ENCODE assay signal across 8 cellular contexts in genomic region chr4:41881931-41882621, GRCh38. TPM values are rescaled to one million over a fixed set of nuclear protein-coding genes. Genes with fewer than 3 reads are reported as not detected.
DNase-seq lines count a peak whose midpoint lies in the region; ATAC-seq and TF ChIP-seq lines count a peak whose summit lies in the region.

No MANE protein-coding gene starts in this region.

- H3K27ac Mint-ChIP-seq in Calu3 (ENCODE audit: unreplicated experiment) (no peak overlapping the region), endothelial cell (ENCODE audit: unreplicated experiment) (no peak overlapping the region), osteocyte (ENCODE audit: unreplicated experiment) (no peak overlapping the region)

- no peaks in the 10 kb centered on the region for H3K9me3 Mint-ChIP-seq in Calu3 (ENCODE audit: low read depth, unreplicated experiment)
- no peaks in the 10 kb centered on the region for H3K9me3 Mint-ChIP-seq in endothelial cell (ENCODE audit: unreplicated experiment)
- no peaks in the 10 kb centered on the region for H3K9me3 Mint-ChIP-seq in osteocyte (ENCODE audit: unreplicated experiment)

- H3K4me1 Mint-ChIP-seq in Calu3 (ENCODE audit: low read depth, unreplicated experiment) (no peaks in the 10 kb centered on the region), endothelial cell (ENCODE audit: unreplicated experiment) (peaks cover 20% of the 10 kb centered on the region), osteocyte (ENCODE audit: unreplicated experiment) (peaks cover 17% of the 10 kb centered on the region)

- CTCF ChIA-PET in Calu3 (lab: Charles Lee): no interaction called here

- no TSS peak for BruUV-seq in Calu3 (replicated peaks; lab: Mats Ljungman, UMichigan)

- no peak for ATAC-seq in HG03159 (IDR thresholded peaks at IDR 0.05; ENCODE audit: unreplicated experiment)
- ATAC-seq in GM18907 (IDR thresholded peaks at IDR 0.05; ENCODE audit: unreplicated experiment): no peak

- TF ChIP-seq CTCF in Calu3 (IDR thresholded peaks at IDR 0.05; ENCODE audit: unreplicated experiment) (no peak), endothelial cell (IDR thresholded peaks at IDR 0.05; ENCODE audit: unreplicated experiment) (no peak), osteocyte (IDR thresholded peaks at IDR 0.05) (no peak)

- H3K36me3 Mint-ChIP-seq in Calu3 (ENCODE audit: insufficient read depth, unreplicated experiment) (peaks cover 13% of the 10 kb centered on the region), endothelial cell (ENCODE audit: low read depth, unreplicated experiment) (peaks cover 4% of the 10 kb centered on the region), osteocyte (ENCODE audit: unreplicated experiment) (no peaks in the 10 kb centered on the region)

- intact Hi-C loops in Calu3 (cut with micrococcal nuclease; ENCODE audit: unreplicated experiment): loop anchor here (10.0 kb wide), 1 partner anchor 87 kb away; no protein-coding TSS in a partner anchor

- DNase-seq in Calu3: no peak
- peak; percentile 18 for DNase-seq in M059J (ENCODE audit: low read depth)
- DNase-seq in endothelial cell (ENCODE audit: low spot score): peak; percentile 9
- DNase-seq in osteocyte (ENCODE audit: extremely low spot score, unreplicated experiment): no peak
- no peak for DNase-seq in COLO829 (ENCODE audit: low spot score)
- DNase-seq in NOMO-1 (lab: John Stamatoyannopoulos, UW; ENCODE audit: unreplicated experiment in 2 of 2): no peak

- H3K27me3 Mint-ChIP-seq in Calu3 (ENCODE audit: unreplicated experiment) (peaks cover 24% of the 10 kb centered on the region), endothelial cell (ENCODE audit: unreplicated experiment) (peaks cover 23% of the 10 kb centered on the region), osteocyte (ENCODE audit: unreplicated experiment) (peaks cover 84% of the 10 kb centered on the region)

- peak overlapping the region; percentile 60 for H3K4me3 Mint-ChIP-seq in Calu3 (ENCODE audit: low read depth, unreplicated experiment)
- H3K4me3 Mint-ChIP-seq in endothelial cell (ENCODE audit: unreplicated experiment): no peak overlapping the region
- peak overlapping the region; percentile 63 for H3K4me3 Mint-ChIP-seq in osteocyte (ENCODE audit: unreplicated experiment)

RNA-seq across cellular contexts. Expression of gene TMEM33, which starts 53.2 kb away (rescaled TPM):
- total RNA-seq in Calu3 (2022): 67.3 and 68.3 TPM in 2 replicates
- total RNA-seq in M059J (2014; rRNA removed; shearing (Covaris generic)): 99.4 and 112 TPM in 2 replicates
- total RNA-seq in endothelial cell (ENCODE audit: unreplicated experiment): 59.6 TPM
- 54.8 and 59.1 TPM in 2 replicates for total RNA-seq in osteocyte

Comparison
In these comparisons a context has a peak if more than half of its experiments do, and no peak if none do; other contexts are left out.
1. DNase-seq: peak in M059J (single experiment) and endothelial cell (single experiment); none in Calu3 (single experiment), osteocyte (single experiment), COLO829 (single experiment) and NOMO-1 (0 of 2).